26 cellular contexts compared by ENCODE assay signal in genomic region chr9:117757566-117757965, GRCh38. TPM values are rescaled to one million over a fixed set of nuclear protein-coding genes. Genes with fewer than 3 reads are reported as not detected.
"Had no signal": no experiment of that assay in that cellular context is flagged by ENCODE, and none has a peak within 500 bp of the region (broad histone marks: within the 10 kb centered on the region; RNA-seq: fewer than 3 reads in every experiment).

No MANE protein-coding gene starts in this region.

- H3K27ac ChIP-seq: ascending aorta, body of pancreas, KMS-11, SJCRH30, WERI-Rb-1 had no signal

- H3K36me3 Mint-ChIP-seq: activated naive CD4-positive, alpha-beta T cell treated with anti-CD3 and anti-CD28 coated beads, Interleukin-2, amount 50 U/mL, for 72 hours; IgD-negative memory B cell had no signal

- H3K27ac Mint-ChIP-seq: activated CD4-positive, alpha-beta memory T cell treated with anti-CD3 and anti-CD28 coated beads, Interleukin-2, amount 10 ng/mL, durations not matched to agents 7 days and 5 days; activated CD4-positive, alpha-beta T cell treated with anti-CD3 and anti-CD28 coated beads for 36 hours; activated naive CD4-positive, alpha-beta T cell treated with anti-CD3 and anti-CD28 coated beads, Interleukin-2, amount 50 U/mL, for 72 hours; activated naive CD8-positive, alpha-beta T cell treated with anti-CD3 and anti-CD28 coated beads, Interleukin-2, amount 50 U/mL, for 24 hours; activated T-cell treated with anti-CD3 and anti-CD28 coated beads, Interleukin-2, amount 50 U/mL, for 72 hours had no signal

- ATAC-seq: activated CD4-positive, alpha-beta T cell treated with anti-CD3 and anti-CD28 coated beads for 36 hours; activated naive CD4-positive, alpha-beta T cell treated with anti-CD3 and anti-CD28 coated beads, Interleukin-2, amount 50 U/mL, for 72 hours; activated naive CD8-positive, alpha-beta T cell treated with anti-CD3 and anti-CD28 coated beads, Interleukin-2, amount 50 U/mL, for 24 hours; activated T-cell treated with anti-CD3 and anti-CD28 coated beads, Interleukin-2, amount 50 U/mL, for 72 hours; body of pancreas had no signal

- H3K4me3 Mint-ChIP-seq: activated CD4-positive, alpha-beta memory T cell treated with anti-CD3 and anti-CD28 coated beads, Interleukin-2, amount 10 ng/mL, durations not matched to agents 7 days and 5 days; activated CD4-positive, alpha-beta T cell treated with anti-CD3 and anti-CD28 coated beads for 36 hours; activated naive CD8-positive, alpha-beta T cell treated with anti-CD3 and anti-CD28 coated beads, Interleukin-2, amount 50 U/mL, for 24 hours; activated T-cell treated with anti-CD3 and anti-CD28 coated beads, Interleukin-2, amount 50 U/mL, for 72 hours; central memory CD8-positive, alpha-beta T cell; IgD-negative memory B cell had no signal

- H3K9ac ChIP-seq: KMS-11, SK-N-SH had no signal

- H3K4me1 Mint-ChIP-seq: activated CD4-positive, alpha-beta memory T cell treated with anti-CD3 and anti-CD28 coated beads, Interleukin-2, amount 10 ng/mL, durations not matched to agents 7 days and 5 days; activated CD4-positive, alpha-beta T cell treated with anti-CD3 and anti-CD28 coated beads for 36 hours; activated naive CD8-positive, alpha-beta T cell treated with anti-CD3 and anti-CD28 coated beads, Interleukin-2, amount 50 U/mL, for 24 hours; central memory CD8-positive, alpha-beta T cell; IgD-negative memory B cell had no signal

- H3K9me3 Mint-ChIP-seq: activated CD4-positive, alpha-beta memory T cell treated with anti-CD3 and anti-CD28 coated beads, Interleukin-2, amount 10 ng/mL, durations not matched to agents 7 days and 5 days; activated naive CD4-positive, alpha-beta T cell treated with anti-CD3 and anti-CD28 coated beads, Interleukin-2, amount 50 U/mL, for 72 hours; activated naive CD8-positive, alpha-beta T cell treated with anti-CD3 and anti-CD28 coated beads, Interleukin-2, amount 50 U/mL, for 24 hours; central memory CD8-positive, alpha-beta T cell; IgD-negative memory B cell had no signal

- H3K4me1 ChIP-seq: ascending aorta, body of pancreas, SJCRH30 had no signal

- H3K9me3 ChIP-seq: ascending aorta, body of pancreas, SJCRH30, SK-N-SH had no signal

- H3K27me3 ChIP-seq: ascending aorta, body of pancreas, SJCRH30 had no signal

- H3K4me2 ChIP-seq: KMS-11, SK-N-SH had no signal

- DNase-seq: activated CD4-positive, alpha-beta memory T cell treated with anti-CD3 and anti-CD28 coated beads, Interleukin-2, amount 10 ng/mL, durations not matched to agents 7 days and 5 days; activated CD4-positive, alpha-beta T cell treated with anti-CD3 and anti-CD28 coated beads for 36 hours; activated CD4-positive, alpha-beta T cell treated with anti-CD3 and anti-CD28 coated beads, Interleukin-2, amount 50 U/mL, for 1 hour; activated effector memory CD4-positive, alpha-beta T cell treated with Interleukin-2 at 50 U/mL for 16 hours; activated naive CD4-positive, alpha-beta T cell treated with Interleukin-2 at 50 U/mL for 16 hours; activated naive CD8-positive, alpha-beta T cell treated with anti-CD3 and anti-CD28 coated beads, Interleukin-2, amount 50 U/mL, for 24 hours; activated T-cell treated with anti-CD3 and anti-CD28 coated beads, Interleukin-2, amount 50 U/mL, for 72 hours; amniotic stem cell; NCI-H1105; NCI-H1436; NCI-H1694 treated with DMSO at 0.1 percent for 48 hours; NCI-H2029 treated with DMSO at 0.1 percent for 48 hours; NCI-H82; SJCRH30; SK-N-SH; T-helper 1 cell; WERI-Rb-1 had no signal

- FAIRE-seq: bronchial epithelial cell had no signal

- H3K36me3 ChIP-seq: ascending aorta, SJCRH30, WERI-Rb-1 had no signal

- H3K4me3 ChIP-seq: ascending aorta, body of pancreas, SJCRH30 had no signal

RNA-seq across cellular contexts. Expression of gene TLR4, which starts 53.4 kb away (rescaled TPM):
- total RNA-seq: activated CD4-positive, alpha-beta T cell treated with anti-CD3 and anti-CD28 coated beads for 36 hours; activated CD8-positive, alpha-beta memory T cell treated with anti-CD3 and anti-CD28 coated beads for 36 hours; activated naive CD4-positive, alpha-beta T cell treated with anti-CD3 and anti-CD28 coated beads, Interleukin-2, amount 50 U/mL, for 72 hours; MCF 10A had no signal
